Comparison of ENCODE assay signal across 21 cellular contexts in genomic region chr3:150419076-150419868, GRCh38. TPM values are rescaled to one million over a fixed set of nuclear protein-coding genes. Genes with fewer than 3 reads are reported as not detected.
DNase-seq lines count a peak whose midpoint lies in the region; ATAC-seq and TF ChIP-seq lines count a peak whose summit lies in the region.
"Had no signal": no experiment of that assay in that cellular context is flagged by ENCODE, and none has a peak within 500 bp of the region (broad histone marks: within the 10 kb centered on the region; RNA-seq: fewer than 3 reads in every experiment).

No MANE protein-coding gene starts in this region.

- BruUV-seq in PC-9 (replicated peaks; lab: Mats Ljungman, UMichigan), result no TSS peak

- DNase-seq in GM23338 (ENCODE audit: low spot score) (no peak), PC-9 (peak in 1 of 2 experiments; percentile 57), epithelial cell of prostate (ENCODE audit: low read depth, low spot score) (no peak), progenitor cell of endocrine pancreas (ENCODE audit: low spot score, unreplicated experiment) (no peak), left lung (no peak), foreskin fibroblast (no peak), HuH-7.5 (ENCODE audit: low spot score) (no peak), sigmoid colon (no peak)
- DNase-seq: activated CD4-positive, alpha-beta memory T cell treated with anti-CD3 and anti-CD28 coated beads for 36 hours; activated naive CD4-positive, alpha-beta T cell; cerebellar nuclear complex; effector CD4-positive, alpha-beta T cell; left ventricle myocardium superior; MG63; NCI-H146; NCI-H2171; psoas muscle; upper lobe of left lung; WERI-Rb-1 had no signal

- H3K27me3 ChIP-seq in GM23338 (ENCODE audit: insufficient read depth) (no peaks in the 10 kb centered on the region), PC-9 (ENCODE audit: insufficient read depth, low read depth) (no peaks in the 10 kb centered on the region), left lung (no peaks in the 10 kb centered on the region), sigmoid colon (no peaks in the 10 kb centered on the region)
- H3K27me3 ChIP-seq: esophagus muscularis mucosa, MG63, neural progenitor cell, upper lobe of left lung had no signal

- H3K4me1 ChIP-seq in GM23338 (ENCODE audit: insufficient read depth) (peaks cover 2% of the 10 kb centered on the region), PC-9 (replicated peaks; ENCODE audit: insufficient read depth) (peaks cover 80% of the 10 kb centered on the region), left lung (peaks cover 31 to 69% of the 10 kb centered on the region in 2 donors), sigmoid colon (peaks cover 0 to 100% (median 76%) of the 10 kb centered on the region in 4 donors)

- POLR2A ChIA-PET in PC-9 (lab: Charles Lee; ENCODE audit: unreplicated experiment), result interaction anchor here (0.6 kb wide), 2 partner anchors 10 to 170 kb away, joined by 3 read pairs; no protein-coding TSS in a partner anchor

- H3K27ac ChIP-seq in GM23338 (ENCODE audit: low read depth) (no peak overlapping the region), PC-9 (peak overlapping the region; percentile 66), epithelial cell of prostate (peak overlapping the region; percentile 99), left lung (no peak overlapping the region), sigmoid colon (no peak overlapping the region)
- H3K27ac ChIP-seq: esophagus muscularis mucosa, neural progenitor cell, psoas muscle, upper lobe of left lung had no signal

- TF ChIP-seq CTCF in GM23338 (conservative IDR thresholded peaks at IDR 0.05; ENCODE audit: low read depth in 2 of 2) (no peak), PC-9 (conservative IDR thresholded peaks at IDR 0.05) (no peak), progenitor cell of endocrine pancreas (IDR thresholded peaks at IDR 0.05; ENCODE audit: unreplicated experiment) (no peak), left lung (IDR thresholded peaks at IDR 0.05) (no peak), foreskin fibroblast (IDR thresholded peaks at IDR 0.05; ENCODE audit: low read depth, low read length) (no peak), sigmoid colon (IDR thresholded peaks at IDR 0.05) (no peak)

- CTCF ChIA-PET in PC-9 (lab: Charles Lee), result no interaction called here

- TF ChIP-seq EP300 in sigmoid colon (IDR thresholded peaks at IDR 0.05), result no peak

- ATAC-seq in GM23338, result no peak
- no peak for ATAC-seq in left lung
- ATAC-seq: left ventricle myocardium superior, psoas muscle had no signal

- H3K79me2 ChIP-seq in GM23338 (replicated peaks; ENCODE audit: insufficient read depth) (peaks cover 96% of the 10 kb centered on the region), PC-9 (ENCODE audit: low read depth) (peaks cover 100% of the 10 kb centered on the region)

- WGBS in sigmoid colon, 2 donors, result 44 to 73% methylated on average over 1 of the region's 1 CpG

- no peaks in the 10 kb centered on the region for H3F3A ChIP-seq in GM23338 (replicated peaks; ENCODE audit: low read depth)
- H3F3A ChIP-seq in PC-9 (ENCODE audit: insufficient read depth, low read depth), result peaks cover 35% of the 10 kb centered on the region

- H3K9me3 Mint-ChIP-seq in GM23338, result no peaks in the 10 kb centered on the region
- H3K9me3 Mint-ChIP-seq in progenitor cell of endocrine pancreas (ENCODE audit: low read depth), result no peaks in the 10 kb centered on the region
- H3K9me3 Mint-ChIP-seq: activated CD4-positive, alpha-beta memory T cell treated with anti-CD3 and anti-CD28 coated beads for 36 hours; neural progenitor cell had no signal

- H3K27me3 Mint-ChIP-seq in GM23338 (ENCODE audit: insufficient read depth, low read depth, poor library complexity) (no peaks in the 10 kb centered on the region), progenitor cell of endocrine pancreas (no peaks in the 10 kb centered on the region)
- H3K27me3 Mint-ChIP-seq: activated CD4-positive, alpha-beta memory T cell treated with anti-CD3 and anti-CD28 coated beads for 36 hours had no signal

- H3K9me3 ChIP-seq in PC-9 (ENCODE audit: insufficient read depth, low read depth) (no peaks in the 10 kb centered on the region), left lung (no peaks in the 10 kb centered on the region), sigmoid colon (no peaks in the 10 kb centered on the region)
- H3K9me3 ChIP-seq: esophagus muscularis mucosa, MG63, psoas muscle, upper lobe of left lung had no signal

- 0 out of 2 replicates have a peak, but pooled peaks cover 9% of the 10 kb centered on the region for H4K20me1 ChIP-seq in GM23338 (replicated peaks; ENCODE audit: insufficient read depth)
- H4K20me1 ChIP-seq in PC-9 (ENCODE audit: insufficient read depth), result peaks cover 12% of the 10 kb centered on the region

- no peak overlapping the region for H3K4me2 ChIP-seq in GM23338
- peak overlapping the region; percentile 81 for H3K4me2 ChIP-seq in PC-9
- H3K4me2 ChIP-seq: neural progenitor cell had no signal

- H3K4me3 ChIP-seq in GM23338 (no peak overlapping the region), PC-9 (peak overlapping the region; percentile 26; the same call in 1 of the 2 replicates), left lung (no peak overlapping the region), foreskin fibroblast (ENCODE audit: low read depth in 1 of 2, low read length in 2 of 2) (no peak overlapping the region), sigmoid colon (no peak overlapping the region)
- H3K4me3 ChIP-seq: esophagus muscularis mucosa, MG63, neural progenitor cell, psoas muscle, upper lobe of left lung had no signal

- H3K4me1 Mint-ChIP-seq in GM23338, result peaks cover 33% of the 10 kb centered on the region
- H3K4me1 Mint-ChIP-seq in progenitor cell of endocrine pancreas (ENCODE audit: low read depth), result peaks cover 29% of the 10 kb centered on the region

- no peaks in the 10 kb centered on the region for H3K9me2 ChIP-seq in GM23338 (ENCODE audit: insufficient read depth)
- no peaks in the 10 kb centered on the region for H3K9me2 ChIP-seq in PC-9 (ENCODE audit: insufficient read depth)

- H3K27ac Mint-ChIP-seq in GM23338, result peak overlapping the region; percentile 24; the same call in 1 of the 2 replicates
- H3K27ac Mint-ChIP-seq in progenitor cell of endocrine pancreas, result peak overlapping the region; percentile 47
- H3K27ac Mint-ChIP-seq: activated CD4-positive, alpha-beta memory T cell treated with anti-CD3 and anti-CD28 coated beads for 36 hours; neural progenitor cell had no signal

- no peak for TF ChIP-seq POLR2A in sigmoid colon (IDR thresholded peaks at IDR 0.05)

- no peaks in the 10 kb centered on the region for H3K36me3 ChIP-seq in GM23338 (ENCODE audit: insufficient read depth)
- peaks cover 38% of the 10 kb centered on the region for H3K36me3 ChIP-seq in PC-9 (ENCODE audit: low read depth)
- H3K36me3 ChIP-seq in left lung, result peaks cover 0 to 7% of the 10 kb centered on the region in 2 donors
- no peaks in the 10 kb centered on the region for H3K36me3 ChIP-seq in sigmoid colon
- H3K36me3 ChIP-seq: esophagus muscularis mucosa, neural progenitor cell, upper lobe of left lung had no signal

- no peak overlapping the region for H2AFZ ChIP-seq in GM23338
- H2AFZ ChIP-seq in PC-9, result no peak overlapping the region
- H2AFZ ChIP-seq: neural progenitor cell had no signal

- H3K36me3 Mint-ChIP-seq in GM23338 (ENCODE audit: low read depth) (no peaks in the 10 kb centered on the region), progenitor cell of endocrine pancreas (ENCODE audit: insufficient read depth) (no peaks in the 10 kb centered on the region)

- no peak overlapping the region for H3K4me3 Mint-ChIP-seq in GM23338
- H3K4me3 Mint-ChIP-seq in progenitor cell of endocrine pancreas (ENCODE audit: low read depth), result no peak overlapping the region
- H3K4me3 Mint-ChIP-seq: activated CD4-positive, alpha-beta memory T cell treated with anti-CD3 and anti-CD28 coated beads for 36 hours; neural progenitor cell had no signal

- intact Hi-C loops in PC-9 (cut with micrococcal nuclease; ENCODE audit: unreplicated experiment), result loop anchor here (10.0 kb wide), 1 partner anchor 484 kb away; no protein-coding TSS in a partner anchor
- intact Hi-C loops in left lung (cut with DNase I), result no loop called here
- intact Hi-C loops in sigmoid colon (cut with DNase I), result no loop called here

TF ChIP-seq in GM23338, 12 proteins besides CTCF, POLR2A, EP300 and RAD21 (continues in another document):
- TF ChIP-seq CREB1 (CRISPR knock-in tag; IDR thresholded peaks at IDR 0.05; ENCODE audit: low read depth) (no peak), ZNF331 (CRISPR knock-in tag; IDR thresholded peaks at IDR 0.05; ENCODE audit: low read depth) (no peak), ZNF114 (CRISPR knock-in tag; IDR thresholded peaks at IDR 0.05) (no peak), POLR2AphosphoS5 (IDR thresholded peaks at IDR 0.05; ENCODE audit: low read depth) (no peak)

RNA-seq across cellular contexts. Expression of gene TSC22D2, which starts 11.2 kb away (rescaled TPM):
- 18.6 and 23.3 TPM in 2 replicates for total RNA-seq in GM23338 (2014; rRNA removed; shearing (Covaris generic))
- 33.8 and 34.2 TPM in 2 replicates for polyA plus RNA-seq in GM23338 (2016; fragmentation: Nextera tagmentation; extraction: Ambion mirVana)
- 20.5 and 32.0 TPM in 2 replicates for total RNA-seq in PC-9 (2021)
- total RNA-seq in progenitor cell of endocrine pancreas, result 31.9 and 35.5 TPM in 2 replicates
- total RNA-seq in left lung, result 10 to 100 TPM; 25.9 to 46.6 TPM
- total RNA-seq in sigmoid colon, result 10 to 100 TPM; 14.6 to 24.9 (median 17.8) TPM
- polyA plus RNA-seq in sigmoid colon, result 10 to 100 TPM in 1 of 3 donors, 1 to 10 TPM in 2; 6.6 to 12.5 (median 8.0) TPM

Comparison
In these comparisons a context has a peak if more than half of its experiments do, and no peak if none do; other contexts are left out.
1. H3K27ac ChIP-seq: peak in PC-9 (single experiment) and epithelial cell of prostate (single experiment); none in GM23338 (single experiment), left lung (0 of 2) and sigmoid colon (0 of 4).